In the genomic region with DNA sequence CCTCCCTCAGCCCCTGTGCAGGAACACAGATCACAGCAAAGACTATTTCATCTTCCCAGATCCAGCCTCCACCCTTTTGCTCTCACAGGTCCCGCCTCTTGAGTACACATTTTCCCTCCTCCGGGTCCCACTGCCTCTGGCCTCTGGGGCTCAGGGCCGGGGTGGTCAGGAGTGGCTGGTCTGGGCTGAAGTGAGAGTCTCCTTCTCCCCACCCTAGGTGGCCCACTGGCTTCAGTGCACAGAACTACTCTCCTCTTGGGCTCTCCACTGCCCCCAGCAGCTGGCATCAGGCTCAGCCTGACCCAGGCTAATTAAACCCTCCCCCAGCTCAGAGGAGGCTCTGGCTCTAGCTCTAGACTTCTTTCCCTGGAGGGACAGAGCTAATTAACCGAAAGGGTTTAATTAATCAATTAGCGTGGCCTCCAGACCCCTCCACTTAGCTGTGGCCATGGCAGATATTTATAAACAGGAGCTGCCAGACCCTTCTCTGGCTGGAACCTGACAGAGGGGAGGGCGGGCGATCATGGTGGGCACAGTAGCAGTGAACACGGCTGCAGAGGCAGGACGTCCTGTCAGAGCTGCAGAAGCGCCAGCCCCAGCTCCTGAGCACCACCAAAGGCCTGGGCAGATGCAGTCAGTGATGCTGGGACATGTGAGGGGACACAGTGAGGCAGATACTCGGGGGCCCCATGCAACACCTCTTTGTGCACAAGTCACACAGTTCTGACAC, we compare ENCODE assay signal across 1 cellular context.
TF ChIP-seq lines count a peak whose summit lies in the region.

No MANE protein-coding gene starts in this region.

TF ChIP-seq in GM12878, 131 proteins besides CTCF, POLR2A, EP300 and RAD21:
- TF ChIP-seq SMC3 (IDR thresholded peaks at IDR 0.05; ENCODE audit: borderline replicate concordance, low read length): peak; percentile 19; the same call in 1 of the 2 replicates
- TF ChIP-seq ASH2L (IDR thresholded peaks at IDR 0.05; ENCODE audit: borderline replicate concordance, low read depth): no peak
